Comparison of ENCODE assay signal across 9 cellular contexts in the genomic region with DNA sequence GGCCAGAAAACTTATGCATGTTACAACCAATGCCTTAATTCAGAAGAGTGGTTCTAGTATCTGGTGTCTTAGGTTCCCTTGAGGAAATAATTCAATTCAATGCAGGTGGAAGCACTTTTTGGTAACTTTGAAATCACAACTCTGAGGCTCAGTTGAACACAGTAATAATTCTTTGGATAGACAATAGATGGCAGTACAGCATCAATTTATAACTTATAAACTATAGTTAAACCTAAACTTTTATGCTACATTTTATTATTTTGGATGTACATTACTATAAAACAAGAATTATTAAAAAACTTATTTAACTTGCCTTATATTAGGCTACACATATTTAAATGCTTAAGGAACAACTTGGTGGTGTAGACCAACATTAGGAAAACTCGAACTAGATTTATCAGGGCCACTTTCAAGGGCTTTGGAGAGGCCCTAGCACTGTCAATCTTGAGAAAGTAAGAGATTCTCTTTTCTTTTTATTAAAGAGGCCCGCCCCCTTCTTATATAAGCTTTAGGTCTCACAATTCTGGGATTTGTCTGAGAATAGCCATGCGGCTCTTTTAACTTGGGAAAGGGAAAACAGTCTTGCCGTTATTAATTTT.
A peak's percentile ranks its signal among the peaks of the same experiment; 100 is the strongest.
DNase-seq lines count a peak whose midpoint lies in the region; ATAC-seq, FAIRE-seq and TF ChIP-seq lines count a peak whose summit lies in the region.
"Had no signal": no experiment of that assay in that cellular context is flagged by ENCODE, and none has a peak within 500 bp of the region (broad histone marks: within the 10 kb centered on the region; RNA-seq: fewer than 3 reads in every experiment).

No MANE protein-coding gene starts in this region.

- H3K79me2 ChIP-seq in GM23248 (ENCODE audit: insufficient read depth) (no peaks in the 10 kb centered on the region), SU-DHL-6 (ENCODE audit: insufficient read depth, low read length) (no peaks in the 10 kb centered on the region), keratinocyte (ENCODE audit: control insufficient read depth, insufficient read depth, low read length) (peaks cover 1% of the 10 kb centered on the region)

- H3K9me2 ChIP-seq in GM23248 (ENCODE audit: insufficient read depth) (no peaks in the 10 kb centered on the region), SU-DHL-6 (replicated peaks; ENCODE audit: insufficient read depth, low read length) (no peaks in the 10 kb centered on the region)

- peak; percentile 51 for TF ChIP-seq CTCF in AG04450 (IDR thresholded peaks at IDR 0.05; ENCODE audit: low read depth, low read length)
- peak; percentile 32 for TF ChIP-seq CTCF in SU-DHL-6 (IDR thresholded peaks at IDR 0.05; ENCODE audit: insufficient read depth, low read length, poor library complexity, severe bottlenecking)
- TF ChIP-seq CTCF in keratinocyte (optimal IDR thresholded peaks at IDR 0.05 in 1 of 3, IDR thresholded peaks at IDR 0.05 in 1 of 3, conservative IDR thresholded peaks at IDR 0.05 in 1 of 3; ENCODE audit: extremely low read depth in 1 of 3, insufficient read depth in 2 of 3, low read length in 3 of 3) = peak in 2 of 3 experiments; percentile 10 to 28

- CTCF ChIA-PET in AG04450 (lab: Charles Lee) = interaction anchor here (0.6 to 14.0 kb wide), 13 partner anchors 15 to 668 kb away, joined by 3 to 462 read pairs (median 5); no protein-coding TSS in a partner anchor

- FAIRE-seq in keratinocyte (lab: Jason Lieb, UNC) = no peak

- in situ Hi-C loops in GM23248 (cut with MboI) = loop anchor here (5.0 to 10.0 kb wide), 2 partner anchors 121 to 538 kb away; no protein-coding TSS in a partner anchor

- 54 to 55% methylated on average over 4 of the region's 4 CpGs for WGBS in GM23248 (ENCODE audit: low coverage in 1 of 2, low lambda C conversion rate in 2 of 2, missing lambda C conversion rate in 2 of 2), 2 experiments

- no peaks in the 10 kb centered on the region for H3K9me1 ChIP-seq in keratinocyte (ENCODE audit: control insufficient read depth, extremely low read depth, insufficient read depth, low read length)

- no peaks in the 10 kb centered on the region for H3K36me3 ChIP-seq in GM23248 (ENCODE audit: low read depth)
- H3K36me3 ChIP-seq in SU-DHL-6 (ENCODE audit: low read length) = no peaks in the 10 kb centered on the region
- H3K36me3 ChIP-seq in keratinocyte (ENCODE audit: control insufficient read depth in 2 of 2, extremely low read depth in 1 of 2, insufficient read depth in 2 of 2, low read length in 2 of 2) = peaks cover 0 to 2% of the 10 kb centered on the region in 2 experiments
- H3K36me3 ChIP-seq: HAP-1 had no signal

- H3F3A ChIP-seq in GM23248 (ENCODE audit: insufficient read depth) (0 out of 2 replicates have a peak, but pooled peaks cover 9% of the 10 kb centered on the region), SU-DHL-6 (ENCODE audit: insufficient read depth) (no peaks in the 10 kb centered on the region)

- H3K9me3 ChIP-seq in AG04450 (ENCODE audit: control insufficient read depth, insufficient read depth, low read length) (no peaks in the 10 kb centered on the region), GM23248 (ENCODE audit: low read depth) (no peaks in the 10 kb centered on the region), SU-DHL-6 (ENCODE audit: insufficient read depth, low read length) (no peaks in the 10 kb centered on the region), keratinocyte (ENCODE audit: control insufficient read depth, low read depth, low read length) (no peaks in the 10 kb centered on the region)
- H3K9me3 ChIP-seq: HAP-1 had no signal

- H3K4me3 ChIP-seq in AG04450 (ENCODE audit: low read depth, low read length) (no peak overlapping the region), GM23248 (no peak overlapping the region), SU-DHL-6 (ENCODE audit: insufficient read depth, low read length, poor library complexity, severe bottlenecking) (no peak overlapping the region), keratinocyte (ENCODE audit: control insufficient read depth in 2 of 3, extremely low read depth in 1 of 3, insufficient read depth in 2 of 3, low read depth in 1 of 3, low read length in 3 of 3) (no peak overlapping the region)
- H3K4me3 ChIP-seq: HAP-1 had no signal

- DNase-seq in AG04450 (ENCODE audit: low read depth, low spot score) = no peak
- DNase-seq in GM23248 = peak; percentile 41
- DNase-seq in keratinocyte (ENCODE audit: low read depth, low spot score) = no peak
- no peak for DNase-seq in GM19238 (ENCODE audit: insufficient read length, low spot score)
- DNase-seq in islet precursor cell = no peak

- H4K20me1 ChIP-seq in GM23248 (ENCODE audit: insufficient read depth) = no peaks in the 10 kb centered on the region
- H4K20me1 ChIP-seq in SU-DHL-6 (ENCODE audit: low read depth, low read length) = no peaks in the 10 kb centered on the region
- H4K20me1 ChIP-seq in keratinocyte (ENCODE audit: control insufficient read depth, extremely low read depth, insufficient read depth, low read length) = no peaks in the 10 kb centered on the region

- ATAC-seq in GM18517 (IDR thresholded peaks at IDR 0.05; ENCODE audit: unreplicated experiment) = no peak
- ATAC-seq in HG03108 (IDR thresholded peaks at IDR 0.05; ENCODE audit: unreplicated experiment) = no peak

- H2AFZ ChIP-seq in GM23248 = no peak overlapping the region
- H2AFZ ChIP-seq in SU-DHL-6 (ENCODE audit: low read depth, low read length, severe bottlenecking) = no peak overlapping the region
- H2AFZ ChIP-seq in keratinocyte (ENCODE audit: control insufficient read depth, low read length) = no peak overlapping the region

- H3K4me2 ChIP-seq in GM23248 (ENCODE audit: unreplicated experiment) (no peak overlapping the region), SU-DHL-6 (ENCODE audit: low read depth, low read length, poor library complexity, severe bottlenecking) (no peak overlapping the region), keratinocyte (ENCODE audit: control insufficient read depth, extremely low read depth, insufficient read depth, low read depth, low read length) (no peak overlapping the region)

- H3K27me3 ChIP-seq in AG04450 (ENCODE audit: control insufficient read depth, insufficient read depth, low read length) (peaks cover 7% of the 10 kb centered on the region), GM23248 (replicated peaks; ENCODE audit: insufficient read depth) (peaks cover 28% of the 10 kb centered on the region), SU-DHL-6 (ENCODE audit: low read length) (no peaks in the 10 kb centered on the region), keratinocyte (ENCODE audit: control insufficient read depth, extremely low read depth, insufficient read depth, low read length) (no peaks in the 10 kb centered on the region)

- H3K4me1 ChIP-seq in GM23248 (ENCODE audit: insufficient read depth) (peaks cover 4% of the 10 kb centered on the region; the same call in 1 of the 2 replicates), keratinocyte (ENCODE audit: control insufficient read depth, extremely low read depth, insufficient read depth, low read length) (peaks cover 7% of the 10 kb centered on the region)
- H3K4me1 ChIP-seq: HAP-1 had no signal

- POLR2A ChIA-PET in AG04450 (lab: Yijun Ruan, JAX) = no interaction called here

- no peak overlapping the region for H3K9ac ChIP-seq in GM23248
- no peak overlapping the region for H3K9ac ChIP-seq in SU-DHL-6 (ENCODE audit: low read length)
- H3K9ac ChIP-seq in keratinocyte (ENCODE audit: control insufficient read depth, extremely low read depth, insufficient read depth, low read length) = no peak overlapping the region

- H3K27ac ChIP-seq in AG04450 (ENCODE audit: low read depth, low read length) = no peak overlapping the region
- no peak overlapping the region for H3K27ac ChIP-seq in GM23248
- H3K27ac ChIP-seq in SU-DHL-6 (ENCODE audit: low read depth, low read length) = no peak overlapping the region
- H3K27ac ChIP-seq in keratinocyte (ENCODE audit: control insufficient read depth, insufficient read depth, low read length) = no peak overlapping the region

- dilution Hi-C loops in keratinocyte (cut with MboI; ENCODE audit: extremely low pct_ligation_motif_present, low sequenced_read_pairs) = no loop called here
